ENCODE assay signal across 15 cellular contexts in genomic region chr2:10597956-10598355, GRCh38.
"Had no signal": no experiment of that assay in that cellular context is flagged by ENCODE, and none has a peak within 500 bp of the region (broad histone marks: within the 10 kb centered on the region; RNA-seq: fewer than 3 reads in every experiment).

No MANE protein-coding gene starts in this region.

- H3K27me3 ChIP-seq: adrenal gland, testis, upper lobe of right lung had no signal

- H3K9me3 ChIP-seq: adrenal gland, testis, upper lobe of right lung had no signal

- ATAC-seq: activated CD8-positive, alpha-beta T cell treated with anti-CD3 and anti-CD28 coated beads, Interleukin-2, amount 10 ng/mL, durations not matched to agents 7 days and 5 days; activated T-helper 17 cell treated with anti-CD3 and anti-CD28 coated beads, Interleukin-2, amount 50 U/mL, for 72 hours; left colon; upper lobe of right lung had no signal

- H3K27ac ChIP-seq: testis, upper lobe of right lung had no signal

- H3K9me3 Mint-ChIP-seq: activated naive CD4-positive, alpha-beta T cell treated with anti-CD3 and anti-CD28 coated beads, Interleukin-2, amount 10 ng/mL, durations not matched to agents 7 days and 5 days; activated T-helper 17 cell treated with anti-CD3 and anti-CD28 coated beads, Interleukin-2, amount 50 U/mL, for 72 hours; immature natural killer cell; stimulated activated naive CD8-positive, alpha-beta T cell treated with anti-CD3 and anti-CD28 coated beads, Interleukin-15, Interleukin-2, amounts not matched to agents 100 ng/mL and 50 ng/mL, for 24 hours had no signal

- H3K4me3 ChIP-seq: adrenal gland, testis, upper lobe of right lung had no signal

- H3K4me1 Mint-ChIP-seq: activated naive CD4-positive, alpha-beta T cell treated with anti-CD3 and anti-CD28 coated beads, Interleukin-2, amount 10 ng/mL, durations not matched to agents 7 days and 5 days; immature natural killer cell had no signal

- H3K4me3 Mint-ChIP-seq: activated CD8-positive, alpha-beta T cell treated with anti-CD3 and anti-CD28 coated beads, Interleukin-2, amount 10 ng/mL, durations not matched to agents 7 days and 5 days; activated naive CD4-positive, alpha-beta T cell treated with anti-CD3 and anti-CD28 coated beads, Interleukin-2, amount 10 ng/mL, durations not matched to agents 7 days and 5 days; activated T-helper 17 cell treated with anti-CD3 and anti-CD28 coated beads, Interleukin-2, amount 50 U/mL, for 72 hours; immature natural killer cell; stimulated activated naive CD8-positive, alpha-beta T cell treated with anti-CD3 and anti-CD28 coated beads, Interleukin-15, Interleukin-2, amounts not matched to agents 100 ng/mL and 50 ng/mL, for 24 hours had no signal

- H3K27ac Mint-ChIP-seq: activated CD8-positive, alpha-beta T cell treated with anti-CD3 and anti-CD28 coated beads, Interleukin-2, amount 10 ng/mL, durations not matched to agents 7 days and 5 days; activated naive CD4-positive, alpha-beta T cell treated with anti-CD3 and anti-CD28 coated beads, Interleukin-2, amount 10 ng/mL, durations not matched to agents 7 days and 5 days; activated T-helper 17 cell treated with anti-CD3 and anti-CD28 coated beads, Interleukin-2, amount 50 U/mL, for 72 hours; immature natural killer cell; stimulated activated naive CD8-positive, alpha-beta T cell treated with anti-CD3 and anti-CD28 coated beads, Interleukin-15, Interleukin-2, amounts not matched to agents 100 ng/mL and 50 ng/mL, for 24 hours had no signal

- DNase-seq: activated CD4-positive, alpha-beta T cell treated with anti-CD3 and anti-CD28 coated beads for 4 hours; activated CD8-positive, alpha-beta memory T cell treated with anti-CD3 and anti-CD28 coated beads, Interleukin-2, amount 50 U/mL, for 48 hours; activated CD8-positive, alpha-beta T cell treated with anti-CD3 and anti-CD28 coated beads, Interleukin-2, amount 10 ng/mL, durations not matched to agents 7 days and 5 days; activated naive CD4-positive, alpha-beta T cell treated with anti-CD3 and anti-CD28 coated beads, Interleukin-2, amount 10 ng/mL, durations not matched to agents 7 days and 5 days; adrenal gland; caudate nucleus; cortex of kidney; immature natural killer cell; left colon; mesenchymal stem cell; stimulated activated CD4-positive, alpha-beta T cell treated with anti-CD3 and anti-CD28 coated beads, Interleukin-2, amount 100 ng/mL, for 48 hours; testis; upper lobe of right lung had no signal

- H3K27me3 Mint-ChIP-seq: activated naive CD4-positive, alpha-beta T cell treated with anti-CD3 and anti-CD28 coated beads, Interleukin-2, amount 10 ng/mL, durations not matched to agents 7 days and 5 days; activated T-helper 17 cell treated with anti-CD3 and anti-CD28 coated beads, Interleukin-2, amount 50 U/mL, for 72 hours; stimulated activated naive CD8-positive, alpha-beta T cell treated with anti-CD3 and anti-CD28 coated beads, Interleukin-15, Interleukin-2, amounts not matched to agents 100 ng/mL and 50 ng/mL, for 24 hours had no signal
